Comparison of ENCODE assay signal across 23 cellular contexts in genomic region chr1:52651904-52652303, GRCh38. TPM values are rescaled to one million over a fixed set of nuclear protein-coding genes. Genes with fewer than 3 reads are reported as not detected.
DNase-seq lines count a peak whose midpoint lies in the region; ATAC-seq, FAIRE-seq and TF ChIP-seq lines count a peak whose summit lies in the region.
"Had no signal": no experiment of that assay in that cellular context is flagged by ENCODE, and none has a peak within 500 bp of the region (broad histone marks: within the 10 kb centered on the region; RNA-seq: fewer than 3 reads in every experiment).

No MANE protein-coding gene starts in this region.

- peak overlapping the region; percentile 37 to 90 (median 84) for H3K27ac Mint-ChIP-seq in CD4-positive, CD25-positive, alpha-beta regulatory T cell
- H3K27ac Mint-ChIP-seq in naive thymus-derived CD8-positive, alpha-beta T cell: peak overlapping the region; percentile 6 to 83 (median 68)
- H3K27ac Mint-ChIP-seq: mesothelial cell of epicardium had no signal

- DNase-seq in CD4-positive, CD25-positive, alpha-beta regulatory T cell: no peak
- DNase-seq in H1 (ENCODE audit: low read depth in 1 of 2, low spot score in 2 of 2): no peak
- no peak for DNase-seq in naive thymus-derived CD8-positive, alpha-beta T cell
- no peak for DNase-seq in NCI-H524 treated with DMSO at 0.1 percent for 48 hours (lab: John Stamatoyannopoulos, UW)
- DNase-seq in NCI-H1417 treated with DMSO at 0.1 percent for 48 hours (lab: John Stamatoyannopoulos, UW): no peak
- DNase-seq in SK-N-SH: no peak
- DNase-seq: foreskin keratinocyte; NCI-H1092 treated with DMSO at 0.1 percent for 48 hours; NCI-H2107; NCI-H526; SIG-M5; stimulated activated CD4-positive, alpha-beta T cell treated with anti-CD3 and anti-CD28 coated beads, Interleukin-15, amount 100 ng/mL, for 24 hours; tibial artery had no signal

- H3K4me1 Mint-ChIP-seq in CD4-positive, CD25-positive, alpha-beta regulatory T cell: peaks cover 4 to 24% (median 13%) of the 10 kb centered on the region in 4 donors
- H3K4me1 Mint-ChIP-seq in naive thymus-derived CD8-positive, alpha-beta T cell: peaks cover 15 to 46% (median 25%) of the 10 kb centered on the region in 4 donors
- H3K4me1 Mint-ChIP-seq: mesothelial cell of epicardium had no signal

- TF ChIP-seq EP300 in H1 (IDR thresholded peaks at IDR 0.05; ENCODE audit: borderline replicate concordance in 1 of 2, low read depth in 2 of 2, low read length in 2 of 2): no peak
- no peak for TF ChIP-seq EP300 in SK-N-SH (IDR thresholded peaks at IDR 0.05; ENCODE audit: borderline replicate concordance in 1 of 2, low read depth in 1 of 2, low read length in 1 of 2)

- H3K4me3 ChIP-seq in CD4-positive, CD25-positive, alpha-beta regulatory T cell (ENCODE audit: low read depth, low read length): no peak overlapping the region
- H3K4me3 ChIP-seq in HEK293 (ENCODE audit: low read depth, low read length) (no peak overlapping the region), H1 (ENCODE audit: extremely low read depth in 1 of 4, insufficient read depth in 2 of 4, low read depth in 3 of 4, low read length in 4 of 4) (no peak overlapping the region), SK-N-SH (ENCODE audit: low read depth in 2 of 2, low read length in 1 of 2) (no peak overlapping the region)
- H3K4me3 ChIP-seq: right atrium auricular region, tibial artery had no signal

- H3K4me1 ChIP-seq in CD4-positive, CD25-positive, alpha-beta regulatory T cell (ENCODE audit: control insufficient read depth, insufficient read depth, low read length, poor library complexity, severe bottlenecking): no peaks in the 10 kb centered on the region
- H3K4me1 ChIP-seq in HEK293 (ENCODE audit: control insufficient read depth, insufficient read depth, low read length): no peaks in the 10 kb centered on the region
- H3K4me1 ChIP-seq in H1 (replicated peaks in 1 of 4; ENCODE audit: control insufficient read depth in 3 of 4, insufficient read depth in 4 of 4, low read length in 3 of 4): no peaks in the 10 kb centered on the region
- no peaks in the 10 kb centered on the region for H3K4me1 ChIP-seq in SK-N-SH (ENCODE audit: control insufficient read depth in 1 of 2, insufficient read depth in 2 of 2, low read depth in 1 of 2, low read length in 1 of 2)
- H3K4me1 ChIP-seq: foreskin keratinocyte, right atrium auricular region, tibial artery had no signal

- no peak overlapping the region for H3K18ac ChIP-seq in H1 (ENCODE audit: extremely low read depth, low read length)

- no peak overlapping the region for H2AK5ac ChIP-seq in H1 (ENCODE audit: low read depth, low read length)

- no peak overlapping the region for H3K14ac ChIP-seq in H1 (ENCODE audit: insufficient read length)

- no peak overlapping the region for H4K8ac ChIP-seq in H1 (ENCODE audit: extremely low read depth, insufficient read depth, low read length)

- no peaks in the 10 kb centered on the region for H3K27me3 ChIP-seq in CD4-positive, CD25-positive, alpha-beta regulatory T cell (ENCODE audit: control insufficient read depth, insufficient read depth, low read length)
- no peaks in the 10 kb centered on the region for H3K27me3 ChIP-seq in H1 (replicated peaks in 1 of 4; ENCODE audit: control insufficient read depth in 3 of 4, extremely low read depth in 1 of 4, insufficient read depth in 3 of 4, low read length in 3 of 4)
- no peaks in the 10 kb centered on the region for H3K27me3 ChIP-seq in SK-N-SH (ENCODE audit: insufficient read depth)
- H3K27me3 ChIP-seq: foreskin keratinocyte, neutrophil, right atrium auricular region, tibial artery had no signal

- TF ChIP-seq CTCF in HEK293 (tag by site-specific recombination; IDR thresholded peaks at IDR 0.05): no peak
- TF ChIP-seq CTCF in H1 (IDR thresholded peaks at IDR 0.05; ENCODE audit: control extremely low read depth in 1 of 3, insufficient read depth in 1 of 3, low read depth in 1 of 3, low read length in 3 of 3): no peak
- TF ChIP-seq CTCF in SK-N-SH (IDR thresholded peaks at IDR 0.05): no peak

- H3K9ac ChIP-seq in H1 (replicated peaks in 1 of 4; ENCODE audit: extremely low read depth in 1 of 4, low read depth in 3 of 4, low read length in 3 of 4) (no peak overlapping the region), SK-N-SH (no peak overlapping the region)

- H3K23ac ChIP-seq in H1 (ENCODE audit: insufficient read length): no peak overlapping the region

- H3K79me1 ChIP-seq in H1 (ENCODE audit: low read depth, low read length): no peaks in the 10 kb centered on the region

- WGBS in H1 (ENCODE audit: extremely low coverage in 1 of 2, insufficient coverage in 1 of 2, insufficient read length in 1 of 2, insufficient replicate concordance in 2 of 2, low coverage in 1 of 2, low lambda C conversion rate in 2 of 2, missing lambda C conversion rate in 1 of 2), 2 experiments: 91% methylated on average over 1 of the region's 1 CpG; no CpG with 5 or more reads in 1 of the 2 experiments
- 39% methylated on average over 1 of the region's 1 CpG for WGBS in SK-N-SH (ENCODE audit: low lambda C conversion rate)

- no peak overlapping the region for H4K5ac ChIP-seq in H1 (ENCODE audit: insufficient read length, low read depth, low read length)

- no peaks in the 10 kb centered on the region for H4K20me1 ChIP-seq in H1 (replicated peaks in 1 of 2; ENCODE audit: control insufficient read depth in 1 of 2, insufficient read depth in 2 of 2, low read length in 2 of 2)
- H4K20me1 ChIP-seq in SK-N-SH (ENCODE audit: insufficient read depth): no peaks in the 10 kb centered on the region

- no peak overlapping the region for H2BK5ac ChIP-seq in H1 (ENCODE audit: low read depth, low read length)

- FAIRE-seq in H1 (lab: Jason Lieb, UNC): no peak
- FAIRE-seq: bronchial epithelial cell had no signal

- ATAC-seq in CD4-positive, CD25-positive, alpha-beta regulatory T cell (ENCODE audit: low read depth in 2 of 2): no peak
- ATAC-seq in naive thymus-derived CD8-positive, alpha-beta T cell: no peak
- ATAC-seq in HG02623 (IDR thresholded peaks at IDR 0.05; ENCODE audit: unreplicated experiment): no peak
- ATAC-seq: activated CD4-positive, CD25-positive, alpha-beta regulatory T cell treated with anti-CD3 and anti-CD28 coated beads, Interleukin-2, amount 50 U/mL, for 24 hours; foreskin keratinocyte had no signal

- no peaks in the 10 kb centered on the region for H3F3A ChIP-seq in SK-N-SH (replicated peaks; ENCODE audit: insufficient read depth)

- H2BK12ac ChIP-seq in H1 (ENCODE audit: low read depth, low read length): no peak overlapping the region

- no peak overlapping the region for H3K4ac ChIP-seq in H1 (replicated peaks; ENCODE audit: insufficient read length, low read depth, low read length)

- no peaks in the 10 kb centered on the region for H3K9me3 ChIP-seq in CD4-positive, CD25-positive, alpha-beta regulatory T cell (ENCODE audit: control insufficient read depth in 2 of 2, low read length in 2 of 2)
- H3K9me3 ChIP-seq in HEK293 (ENCODE audit: control insufficient read depth, insufficient read depth, low read depth, low read length): no peaks in the 10 kb centered on the region
- no peaks in the 10 kb centered on the region for H3K9me3 ChIP-seq in H1 (ENCODE audit: insufficient read depth in 2 of 2, low read depth in 1 of 2, low read length in 1 of 2)
- H3K9me3 ChIP-seq in SK-N-SH: no peaks in the 10 kb centered on the region
- H3K9me3 ChIP-seq: neutrophil, right atrium auricular region, tibial artery had no signal

- no peak overlapping the region for H3K4me3 Mint-ChIP-seq in CD4-positive, CD25-positive, alpha-beta regulatory T cell
- no peak overlapping the region for H3K4me3 Mint-ChIP-seq in naive thymus-derived CD8-positive, alpha-beta T cell
- H3K4me3 Mint-ChIP-seq: mesothelial cell of epicardium had no signal

- no peak overlapping the region for H3K4me2 ChIP-seq in H1 (ENCODE audit: insufficient read depth in 1 of 2, low read depth in 2 of 2, low read length in 2 of 2)
- no peak overlapping the region for H3K4me2 ChIP-seq in SK-N-SH

- no peak overlapping the region for H2BK15ac ChIP-seq in H1 (ENCODE audit: low read length)

- no peak overlapping the region for H3K27ac ChIP-seq in CD4-positive, CD25-positive, alpha-beta regulatory T cell (ENCODE audit: insufficient read depth, low read length, poor library complexity, severe bottlenecking)
- H3K27ac ChIP-seq in HEK293 (ENCODE audit: extremely low read depth, low read depth, low read length): no peak overlapping the region
- no peak overlapping the region for H3K27ac ChIP-seq in H1 (ENCODE audit: low read depth, low read length)
- no peak overlapping the region for H3K27ac ChIP-seq in SK-N-SH (ENCODE audit: low read depth in 2 of 2, low read length in 1 of 2)
- H3K27ac ChIP-seq: foreskin keratinocyte, neutrophil, right atrium auricular region, tibial artery had no signal

- no peak overlapping the region for H3K56ac ChIP-seq in H1 (replicated peaks; ENCODE audit: insufficient read length, low read depth, low read length)

- no peaks in the 10 kb centered on the region for H3K79me2 ChIP-seq in H1 (ENCODE audit: control insufficient read depth in 1 of 2, insufficient read depth in 2 of 2, low read length in 2 of 2)
- H3K79me2 ChIP-seq in SK-N-SH (ENCODE audit: insufficient read depth): no peaks in the 10 kb centered on the region

- no peak for TF ChIP-seq POLR2A in H1 (IDR thresholded peaks at IDR 0.05; ENCODE audit: control extremely low read depth in 1 of 2, low read depth in 2 of 2, low read length in 2 of 2)

- H2AFZ ChIP-seq in H1 (ENCODE audit: low read length) (no peak overlapping the region), SK-N-SH (ENCODE audit: low read depth) (no peak overlapping the region)

- TF ChIP-seq RAD21 in H1 (IDR thresholded peaks at IDR 0.05 in 1 of 2, conservative IDR thresholded peaks at IDR 0.05 in 1 of 2; ENCODE audit: low read depth in 2 of 2, low read length in 2 of 2): no peak
- no peak for TF ChIP-seq RAD21 in SK-N-SH (IDR thresholded peaks at IDR 0.05; ENCODE audit: low read length)

- POLR2A ChIA-PET in HEK293 (lab: Yijun Ruan, JAX) (no interaction called here), H1 (lab: Charles Lee; ENCODE audit: partially characterized antibody) (interaction anchor here (0.9 to 1.6 kb wide), 2 partner anchors 10 to 11 kb away, joined by 3 to 4 read pairs; no protein-coding TSS in a partner anchor), SK-N-SH (lab: Yijun Ruan, JAX) (no interaction called here)
- POLR2A ChIA-PET in naive thymus-derived CD8-positive, alpha-beta T cell (lab: Charles Lee): interaction anchor here (1.1 to 1.7 kb wide), 5 partner anchors 9 to 32 kb away, joined by 4 to 5 read pairs (median 4); partner anchors contain the start of gene SHISAL2A

- CTCF ChIA-PET in HEK293 (lab: Yijun Ruan, JAX): no interaction called here
- CTCF ChIA-PET in H1 (lab: Charles Lee; ENCODE audit: partially characterized antibody): interaction anchor here (0.6 to 0.9 kb wide), 4 partner anchors 9 to 284 kb away, joined by 3 to 4 read pairs (median 3); no protein-coding TSS in a partner anchor
- CTCF ChIA-PET in SK-N-SH (lab: Yijun Ruan, JAX): no interaction called here

- no peak overlapping the region for H4K91ac ChIP-seq in H1 (replicated peaks; ENCODE audit: insufficient read length, low read length)

- no peaks in the 10 kb centered on the region for H3K9me2 ChIP-seq in SK-N-SH

- peaks cover 27% of the 10 kb centered on the region for H3K36me3 ChIP-seq in CD4-positive, CD25-positive, alpha-beta regulatory T cell (ENCODE audit: control insufficient read depth, insufficient read depth, low read length)
- no peaks in the 10 kb centered on the region for H3K36me3 ChIP-seq in HEK293 (ENCODE audit: control insufficient read depth in 2 of 2, insufficient read depth in 1 of 2, low read length in 2 of 2)
- H3K36me3 ChIP-seq in H1 (ENCODE audit: control insufficient read depth in 2 of 4, insufficient read depth in 4 of 4, low read length in 3 of 4): no peaks in the 10 kb centered on the region
- H3K36me3 ChIP-seq in SK-N-SH (replicated peaks in 1 of 2; ENCODE audit: control insufficient read depth in 1 of 2, insufficient read depth in 2 of 2, low read length in 1 of 2): no peaks in the 10 kb centered on the region
- H3K36me3 ChIP-seq: neutrophil, right atrium auricular region, tibial artery had no signal

- no peak overlapping the region for H2BK120ac ChIP-seq in H1 (replicated peaks; ENCODE audit: low read depth, low read length)

- no peak overlapping the region for H2BK20ac ChIP-seq in H1 (ENCODE audit: low read length)

- H3K36me3 Mint-ChIP-seq in CD4-positive, CD25-positive, alpha-beta regulatory T cell: peaks cover 55% of the 10 kb centered on the region
- H3K36me3 Mint-ChIP-seq in naive thymus-derived CD8-positive, alpha-beta T cell: peaks cover 6 to 79% (median 16%) of the 10 kb centered on the region in 3 donors
- H3K36me3 Mint-ChIP-seq: mesothelial cell of epicardium had no signal

- H3K23me2 ChIP-seq in H1 (ENCODE audit: low read depth, low read length): no peaks in the 10 kb centered on the region

- no peaks in the 10 kb centered on the region for H3K27me3 Mint-ChIP-seq in CD4-positive, CD25-positive, alpha-beta regulatory T cell
- H3K27me3 Mint-ChIP-seq in naive thymus-derived CD8-positive, alpha-beta T cell: no peaks in the 10 kb centered on the region

- no peaks in the 10 kb centered on the region for H3K9me3 Mint-ChIP-seq in CD4-positive, CD25-positive, alpha-beta regulatory T cell
- H3K9me3 Mint-ChIP-seq in naive thymus-derived CD8-positive, alpha-beta T cell: no peaks in the 10 kb centered on the region
- H3K9me3 Mint-ChIP-seq: mesothelial cell of epicardium had no signal

RNA-seq across cellular contexts. Expression of gene SHISAL2A, which starts 18.9 kb away (rescaled TPM):
- total RNA-seq in CD4-positive, CD25-positive, alpha-beta regulatory T cell: 27.2 TPM
- 1 to 10 TPM; 4.3 to 8.0 (median 5.8) TPM for polyA plus RNA-seq in CD4-positive, CD25-positive, alpha-beta regulatory T cell
- 0.50 and 0.74 TPM in 2 replicates for total RNA-seq in H1 (2021; fragmentation: NEBNext Ultra II Directional; extraction: Animal tissue kit (Norgen Biotek cat#: 25700))
- polyA plus RNA-seq in H1 (2011; rRNA removed) (1.8 and 2.1 TPM in 2 replicates), SK-N-SH (2012; rRNA removed) (0.07 TPM in 1 of 2 replicates, not detected in the other)
- 1.7 TPM for polyA plus RNA-seq in H1 (2011; cell fraction: cytosol; rRNA removed)
- 1.6 TPM for polyA plus RNA-seq in H1 (2011; cell fraction: nucleus; rRNA removed)
- polyA plus RNA-seq in H1 (2012, experiment 1 of 2): 0.29 to 1.8 TPM (median 1.1 TPM) in 4 replicates
- 1.2 TPM for polyA plus RNA-seq in H1 (2012, experiment 2 of 2)
- polyA plus RNA-seq in H1 (2013, experiment 1 of 2): 0.93 TPM
- polyA plus RNA-seq in H1 (2013, experiment 2 of 2): 1.2 TPM
- 0.90 and 3.2 TPM in 2 replicates for polyA minus RNA-seq in H1 (2011; rRNA and poly(A)+ RNA removed)
- polyA minus RNA-seq in H1 (2011; cell fraction: cytosol; rRNA and poly(A)+ RNA removed): not detected
- 1.4 TPM for polyA minus RNA-seq in H1 (2011; cell fraction: nucleus; rRNA and poly(A)+ RNA removed)
- 10 to 100 TPM; 83.4 to 89.0 TPM for total RNA-seq in naive thymus-derived CD8-positive, alpha-beta T cell
- 10 to 100 TPM in 1 of 3 donors, 1 to 10 TPM in 2; 7.1 to 12.1 (median 7.9) TPM for polyA plus RNA-seq in naive thymus-derived CD8-positive, alpha-beta T cell
- polyA plus RNA-seq in SK-N-SH (2012; cell fraction: cytosol; rRNA removed): not detected in 2 replicates
- 0.05 TPM in 1 of 2 replicates, not detected in the other for polyA plus RNA-seq in SK-N-SH (2012; cell fraction: nucleus; rRNA removed)
- total RNA-seq: bronchial epithelial cell, foreskin keratinocyte, kidney epithelial cell, LHCN-M2, right atrium auricular region had no signal

RNA-seq across cellular contexts. Expression of gene COA7, which starts 46.2 kb away (rescaled TPM):
- 5.4 TPM for total RNA-seq in CD4-positive, CD25-positive, alpha-beta regulatory T cell
- polyA plus RNA-seq in CD4-positive, CD25-positive, alpha-beta regulatory T cell: 1 to 10 TPM; 2.4 to 4.6 (median 3.2) TPM
- total RNA-seq in H1 (2021; fragmentation: NEBNext Ultra II Directional; extraction: Animal tissue kit (Norgen Biotek cat#: 25700)): 61.8 and 62.6 TPM in 2 replicates
- 17.0 and 23.2 TPM in 2 replicates for polyA plus RNA-seq in H1 (2011; rRNA removed)
- 29.6 TPM for polyA plus RNA-seq in H1 (2011; cell fraction: cytosol; rRNA removed)
- polyA plus RNA-seq in H1 (2011; cell fraction: nucleus; rRNA removed): 18.2 TPM
- polyA plus RNA-seq in H1 (2012, experiment 1 of 2): 41.9 to 58.1 TPM (median 47.4 TPM) in 4 replicates
- polyA plus RNA-seq in H1 (2012, experiment 2 of 2): 8.0 TPM
- polyA plus RNA-seq in H1 (2013, experiment 1 of 2): 18.0 TPM
- polyA plus RNA-seq in H1 (2013, experiment 2 of 2): 17.4 TPM
- 76.6 and 78.7 TPM in 2 replicates for polyA minus RNA-seq in H1 (2011; rRNA and poly(A)+ RNA removed)
- polyA minus RNA-seq in H1 (2011; cell fraction: cytosol; rRNA and poly(A)+ RNA removed): 14.5 TPM
- 18.3 TPM for polyA minus RNA-seq in H1 (2011; cell fraction: nucleus; rRNA and poly(A)+ RNA removed)
- 1 to 10 TPM; 2.4 to 3.0 TPM for total RNA-seq in naive thymus-derived CD8-positive, alpha-beta T cell
- 1 to 10 TPM; 3.1 to 4.2 (median 3.9) TPM for polyA plus RNA-seq in naive thymus-derived CD8-positive, alpha-beta T cell
- 9.0 and 13.7 TPM in 2 replicates for polyA plus RNA-seq in SK-N-SH (2012; rRNA removed)
- 9.9 and 11.0 TPM in 2 replicates for polyA plus RNA-seq in SK-N-SH (2012; cell fraction: cytosol; rRNA removed)
- 4.0 and 5.6 TPM in 2 replicates for polyA plus RNA-seq in SK-N-SH (2012; cell fraction: nucleus; rRNA removed)

RNA-seq across cellular contexts. Expression of gene GPX7, which starts 49.7 kb away (rescaled TPM):
- total RNA-seq in CD4-positive, CD25-positive, alpha-beta regulatory T cell: 12.3 TPM
- polyA plus RNA-seq in CD4-positive, CD25-positive, alpha-beta regulatory T cell: 10 to 100 TPM; 31.8 to 43.5 (median 36.0) TPM
- 12.2 and 13.0 TPM in 2 replicates for total RNA-seq in H1 (2021; fragmentation: NEBNext Ultra II Directional; extraction: Animal tissue kit (Norgen Biotek cat#: 25700))
- 30.9 and 37.5 TPM in 2 replicates for polyA plus RNA-seq in H1 (2011; rRNA removed)
- polyA plus RNA-seq in H1 (2011; cell fraction: cytosol; rRNA removed): 27.8 TPM
- 21.1 TPM for polyA plus RNA-seq in H1 (2011; cell fraction: nucleus; rRNA removed)
- 9.4 to 15.7 TPM (median 14.1 TPM) in 4 replicates for polyA plus RNA-seq in H1 (2012, experiment 1 of 2)
- polyA plus RNA-seq in H1 (2012, experiment 2 of 2): 14.0 TPM
- 16.6 TPM for polyA plus RNA-seq in H1 (2013, experiment 1 of 2)
- polyA plus RNA-seq in H1 (2013, experiment 2 of 2): 18.6 TPM
- polyA minus RNA-seq in H1 (2011; rRNA and poly(A)+ RNA removed): 10.8 and 18.3 TPM in 2 replicates
- 12.9 TPM for polyA minus RNA-seq in H1 (2011; cell fraction: cytosol; rRNA and poly(A)+ RNA removed)
- polyA minus RNA-seq in H1 (2011; cell fraction: nucleus; rRNA and poly(A)+ RNA removed): 7.4 TPM
- 10 to 100 TPM; 25.0 to 30.4 TPM for total RNA-seq in naive thymus-derived CD8-positive, alpha-beta T cell
- 10 to 100 TPM; 30.2 to 34.5 (median 30.3) TPM for polyA plus RNA-seq in naive thymus-derived CD8-positive, alpha-beta T cell
- 5.7 and 6.2 TPM in 2 replicates for polyA plus RNA-seq in SK-N-SH (2012; rRNA removed)
- 4.4 and 6.3 TPM in 2 replicates for polyA plus RNA-seq in SK-N-SH (2012; cell fraction: cytosol; rRNA removed)
- 2.7 and 2.9 TPM in 2 replicates for polyA plus RNA-seq in SK-N-SH (2012; cell fraction: nucleus; rRNA removed)
- total RNA-seq: OCI-LY7 had no signal

Comparison
In these comparisons a context has a peak if more than half of its experiments do, and no peak if none do; other contexts are left out.
1. POLR2A ChIA-PET loops: an anchor here in H1 (0.9 to 1.6 kb wide) and naive thymus-derived CD8-positive, alpha-beta T cell (1.1 to 1.7 kb wide); none called in HEK293 and SK-N-SH.